ENCODE assay signal across 13 cellular contexts in genomic region chr14:31388687-31389413, GRCh38. TPM values are rescaled to one million over a fixed set of nuclear protein-coding genes. Genes with fewer than 3 reads are reported as not detected.
A peak's percentile ranks its signal among the peaks of the same experiment; 100 is the strongest.
DNase-seq lines count a peak whose midpoint lies in the region; ATAC-seq and TF ChIP-seq lines count a peak whose summit lies in the region.
"Had no signal": no experiment of that assay in that cellular context is flagged by ENCODE, and none has a peak within 500 bp of the region (broad histone marks: within the 10 kb centered on the region; RNA-seq: fewer than 3 reads in every experiment).

No MANE protein-coding gene starts in this region.

- no peak overlapping the region for H2BK15ac ChIP-seq in neuronal stem cell (ENCODE audit: low read length)

- H3K14ac ChIP-seq in neuronal stem cell (ENCODE audit: low read length): no peak overlapping the region

- H3K9me3 Mint-ChIP-seq in natural killer cell treated with Interleukin-12 subunit alpha and Interleukin-12 subunit beta and Interleukin-15 and Interleukin-18, amount 100 ng/mL, for 72 hours: no peaks in the 10 kb centered on the region
- H3K9me3 Mint-ChIP-seq in natural killer cell: no peaks in the 10 kb centered on the region
- H3K9me3 Mint-ChIP-seq in activated T-helper 17 cell treated with anti-CD3 and anti-CD28 coated beads, Interleukin-2, amount 50 U/mL, for 72 hours: no peaks in the 10 kb centered on the region

- no peak overlapping the region for H2BK5ac ChIP-seq in neuronal stem cell (ENCODE audit: low read length)

- H3K23ac ChIP-seq in neuronal stem cell (ENCODE audit: low read depth, low read length, poor library complexity): no peak overlapping the region

- H3K27ac ChIP-seq in thoracic aorta (peak overlapping the region; percentile 52 to 57), neuronal stem cell (replicated peaks; ENCODE audit: low read length) (no peak overlapping the region), esophagus squamous epithelium (no peak overlapping the region)
- H3K27ac ChIP-seq: lower lobe of right lung, prostate gland had no signal

- H2BK120ac ChIP-seq in neuronal stem cell (ENCODE audit: low read depth, low read length): no peak overlapping the region

- no peaks in the 10 kb centered on the region for H3K27me3 Mint-ChIP-seq in natural killer cell treated with Interleukin-12 subunit alpha and Interleukin-12 subunit beta and Interleukin-15 and Interleukin-18, amount 100 ng/mL, for 72 hours
- no peaks in the 10 kb centered on the region for H3K27me3 Mint-ChIP-seq in natural killer cell (ENCODE audit: low read depth in 2 of 2)
- no peaks in the 10 kb centered on the region for H3K27me3 Mint-ChIP-seq in activated T-helper 17 cell treated with anti-CD3 and anti-CD28 coated beads, Interleukin-2, amount 50 U/mL, for 72 hours

- peaks cover 5% of the 10 kb centered on the region for H3K36me3 Mint-ChIP-seq in natural killer cell treated with Interleukin-12 subunit alpha and Interleukin-12 subunit beta and Interleukin-15 and Interleukin-18, amount 100 ng/mL, for 72 hours
- no peaks in the 10 kb centered on the region for H3K36me3 Mint-ChIP-seq in natural killer cell
- peaks cover 41% of the 10 kb centered on the region for H3K36me3 Mint-ChIP-seq in activated T-helper 17 cell treated with anti-CD3 and anti-CD28 coated beads, Interleukin-2, amount 50 U/mL, for 72 hours (ENCODE audit: low read depth)

- ATAC-seq in natural killer cell treated with Interleukin-12 subunit alpha and Interleukin-12 subunit beta and Interleukin-15 and Interleukin-18, amount 100 ng/mL, for 72 hours: peak in 1 of 2 donors; percentile 53
- ATAC-seq in natural killer cell (no peak), thoracic aorta (ENCODE audit: insufficient number of reproducible peaks, low FRiP score, low read depth) (peak; percentile 54)
- ATAC-seq in activated T-helper 17 cell treated with anti-CD3 and anti-CD28 coated beads, Interleukin-2, amount 50 U/mL, for 72 hours (replicated peaks): peak; percentile 85

- TF ChIP-seq CTCF in natural killer cell (IDR thresholded peaks at IDR 0.05) (no peak), thoracic aorta (IDR thresholded peaks at IDR 0.05) (no peak), esophagus squamous epithelium (IDR thresholded peaks at IDR 0.05) (no peak)

- peaks cover 0 to 17% of the 10 kb centered on the region in 2 donors for H3K4me1 ChIP-seq in thoracic aorta (ENCODE audit: control insufficient read depth in 1 of 2, low read depth in 2 of 2)
- H3K4me1 ChIP-seq in neuronal stem cell (ENCODE audit: control insufficient read depth in 2 of 2, insufficient read depth in 1 of 2, low read depth in 1 of 2, low read length in 2 of 2): peaks cover 0 to 3% of the 10 kb centered on the region in 2 donors
- H3K4me1 ChIP-seq in esophagus squamous epithelium: no peaks in the 10 kb centered on the region
- H3K4me1 ChIP-seq: prostate gland had no signal

- no peak overlapping the region for H3K4ac ChIP-seq in neuronal stem cell (ENCODE audit: low read length)

- H3K4me1 Mint-ChIP-seq in natural killer cell treated with Interleukin-12 subunit alpha and Interleukin-12 subunit beta and Interleukin-15 and Interleukin-18, amount 100 ng/mL, for 72 hours (ENCODE audit: low read depth in 2 of 2): peaks cover 0 to 12% of the 10 kb centered on the region in 2 donors
- H3K4me1 Mint-ChIP-seq in natural killer cell: no peaks in the 10 kb centered on the region
- H3K4me1 Mint-ChIP-seq in activated T-helper 17 cell treated with anti-CD3 and anti-CD28 coated beads, Interleukin-2, amount 50 U/mL, for 72 hours: peaks cover 25% of the 10 kb centered on the region

- whole genome bisulfite sequencing in neuronal stem cell (ENCODE audit: extremely low coverage in 2 of 2, insufficient read length in 2 of 2, insufficient replicate concordance in 1 of 2), 2 donors: no CpG with 5 or more reads among the region's 5 CpGs
- WGBS in esophagus squamous epithelium, 2 donors: 66 to 82% methylated on average over 5 of the region's 5 CpGs

- intact Hi-C loops in natural killer cell (cut with micrococcal nuclease) (no loop called here), esophagus squamous epithelium (cut with DNase I) (no loop called here)

- H3K4me2 ChIP-seq in neuronal stem cell (ENCODE audit: insufficient read depth, low read length, poor library complexity, severe bottlenecking): no peak overlapping the region

- no peak for DNase-seq in natural killer cell treated with Interleukin-12 subunit alpha and Interleukin-12 subunit beta and Interleukin-15 and Interleukin-18, amount 100 ng/mL, for 72 hours (ENCODE audit: low spot score)
- no peak for DNase-seq in natural killer cell
- DNase-seq in iris pigment epithelial cell (ENCODE audit: low read depth): peak; percentile 10
- no peak for DNase-seq in thoracic aorta (ENCODE audit: low spot score)
- DNase-seq in neuronal stem cell (ENCODE audit: low spot score): no peak
- no peak for DNase-seq in SHP77 (lab: John Stamatoyannopoulos, UW)
- no peak for DNase-seq in esophagus squamous epithelium (lab: John Stamatoyannopoulos, UW)
- DNase-seq: activated effector memory CD4-positive, alpha-beta T cell treated with Interleukin-2 at 50 U/mL for 16 hours; GDM1; lower lobe of right lung; NCI-H2107 had no signal

- peak overlapping the region; percentile 20 for H3K4me3 Mint-ChIP-seq in natural killer cell treated with Interleukin-12 subunit alpha and Interleukin-12 subunit beta and Interleukin-15 and Interleukin-18, amount 100 ng/mL, for 72 hours
- no peak overlapping the region for H3K4me3 Mint-ChIP-seq in natural killer cell
- H3K4me3 Mint-ChIP-seq in activated T-helper 17 cell treated with anti-CD3 and anti-CD28 coated beads, Interleukin-2, amount 50 U/mL, for 72 hours: peak overlapping the region; percentile 21

- H3K27ac Mint-ChIP-seq in natural killer cell treated with Interleukin-12 subunit alpha and Interleukin-12 subunit beta and Interleukin-15 and Interleukin-18, amount 100 ng/mL, for 72 hours: peak overlapping the region; percentile 0 to 40
- H3K27ac Mint-ChIP-seq in natural killer cell: no peak overlapping the region
- peak overlapping the region; percentile 81 for H3K27ac Mint-ChIP-seq in activated T-helper 17 cell treated with anti-CD3 and anti-CD28 coated beads, Interleukin-2, amount 50 U/mL, for 72 hours

- no peak overlapping the region for H2BK12ac ChIP-seq in neuronal stem cell (ENCODE audit: low read length)

- H3K36me3 ChIP-seq in thoracic aorta (peaks cover 14% of the 10 kb centered on the region), neuronal stem cell (replicated peaks in 1 of 2; ENCODE audit: control insufficient read depth in 2 of 2, insufficient read depth in 2 of 2, low read length in 2 of 2) (peaks cover 0 to 11% of the 10 kb centered on the region in 2 donors), esophagus squamous epithelium (peaks cover 0 to 52% (median 0%) of the 10 kb centered on the region in 3 donors)
- H3K36me3 ChIP-seq: prostate gland had no signal

- no peak overlapping the region for H3K9ac ChIP-seq in neuronal stem cell (ENCODE audit: low read depth, low read length, poor library complexity)

- no peak overlapping the region for H2AK5ac ChIP-seq in neuronal stem cell (ENCODE audit: low read depth, low read length)

- no peak overlapping the region for H3K18ac ChIP-seq in neuronal stem cell (ENCODE audit: low read length)

- H3K4me3 ChIP-seq in thoracic aorta: no peak overlapping the region
- H3K4me3 ChIP-seq in neuronal stem cell (ENCODE audit: low read length in 2 of 2): no peak overlapping the region
- H3K4me3 ChIP-seq in esophagus squamous epithelium: no peak overlapping the region
- H3K4me3 ChIP-seq: lower lobe of right lung, prostate gland had no signal

- H3K79me1 ChIP-seq in neuronal stem cell (ENCODE audit: low read depth, low read length): no peaks in the 10 kb centered on the region

- no peak overlapping the region for H4K8ac ChIP-seq in neuronal stem cell (ENCODE audit: low read depth, low read length)

- H4K91ac ChIP-seq in neuronal stem cell (ENCODE audit: low read depth, low read length, poor library complexity): no peak overlapping the region

- H3K27me3 ChIP-seq in thoracic aorta (replicated peaks; ENCODE audit: insufficient read depth) (no peaks in the 10 kb centered on the region), neuronal stem cell (ENCODE audit: control insufficient read depth in 3 of 3, insufficient read depth in 3 of 3, low read depth in 1 of 3, low read length in 3 of 3) (no peaks in the 10 kb centered on the region), esophagus squamous epithelium (no peaks in the 10 kb centered on the region)

- H3K9me3 ChIP-seq in thoracic aorta: no peaks in the 10 kb centered on the region
- no peaks in the 10 kb centered on the region for H3K9me3 ChIP-seq in neuronal stem cell (replicated peaks in 1 of 2; ENCODE audit: control insufficient read depth in 2 of 2, insufficient read depth in 1 of 2, low read depth in 1 of 2, low read length in 2 of 2)
- H3K9me3 ChIP-seq in esophagus squamous epithelium: no peaks in the 10 kb centered on the region
- H3K9me3 ChIP-seq: lower lobe of right lung, prostate gland had no signal

- no peak overlapping the region for H2AFZ ChIP-seq in neuronal stem cell (ENCODE audit: low read length)

- no peak for TF ChIP-seq POLR2A in esophagus squamous epithelium (IDR thresholded peaks at IDR 0.05)

RNA-seq across cellular contexts. Expression of gene HEATR5A, which starts 31.5 kb away (rescaled TPM):
- total RNA-seq in natural killer cell treated with Interleukin-12 subunit alpha and Interleukin-12 subunit beta and Interleukin-15 and Interleukin-18, amount 100 ng/mL, for 72 hours: 10 to 100 TPM; 19.9 to 20.0 TPM
- 10 to 100 TPM; 12.1 to 23.9 (median 15.1) TPM for total RNA-seq in natural killer cell
- 10 to 100 TPM; 16.4 to 23.8 TPM for total RNA-seq in activated T-helper 17 cell treated with anti-CD3 and anti-CD28 coated beads, Interleukin-2, amount 50 U/mL, for 72 hours
- 10 to 100 TPM; 39.1 to 43.6 TPM for total RNA-seq in thoracic aorta
- polyA plus RNA-seq in neuronal stem cell (2013, experiment 1 of 2): 15.9 TPM
- 15.6 TPM for polyA plus RNA-seq in neuronal stem cell (2013, experiment 2 of 2)
- total RNA-seq in esophagus squamous epithelium: 10 to 100 TPM; 14.2 to 26.6 (median 17.0) TPM

Comparison
In these comparisons a context has a peak if more than half of its experiments do, and no peak if none do; other contexts are left out.
1. H3K27ac Mint-ChIP-seq: peak in natural killer cell treated with Interleukin-12 subunit alpha and Interleukin-12 subunit beta and Interleukin-15 and Interleukin-18, amount 100 ng/mL, for 72 hours (2 of 2) and activated T-helper 17 cell treated with anti-CD3 and anti-CD28 coated beads, Interleukin-2, amount 50 U/mL, for 72 hours (single experiment); none in natural killer cell (0 of 2).
2. ATAC-seq: peak in activated T-helper 17 cell treated with anti-CD3 and anti-CD28 coated beads, Interleukin-2, amount 50 U/mL, for 72 hours (single experiment) and thoracic aorta (single experiment); none in natural killer cell (0 of 3).
3. H3K27ac ChIP-seq: peak in thoracic aorta (2 of 2); none in neuronal stem cell (single experiment) and esophagus squamous epithelium (0 of 4).